Comparison of ENCODE assay signal across 8 cellular contexts in genomic region chr12:109572506-109572845, GRCh38. TPM values are rescaled to one million over a fixed set of nuclear protein-coding genes. Genes with fewer than 3 reads are reported as not detected.
DNase-seq lines count a peak whose midpoint lies in the region; ATAC-seq and TF ChIP-seq lines count a peak whose summit lies in the region.

No MANE protein-coding gene starts in this region.

- peak overlapping the region; percentile 86 to 95 for H3K27ac Mint-ChIP-seq in natural killer cell treated with Interleukin-12 subunit alpha and Interleukin-12 subunit beta and Interleukin-15 and Interleukin-18, amount 100 ng/mL, for 72 hours

- DNase-seq in BE2C = no peak
- no peak for DNase-seq in LNCaP clone FGC (ENCODE audit: low read depth)
- DNase-seq in coronary artery (ENCODE audit: low spot score) = no peak
- no peak for DNase-seq in natural killer cell treated with Interleukin-12 subunit alpha and Interleukin-12 subunit beta and Interleukin-15 and Interleukin-18, amount 100 ng/mL, for 72 hours (ENCODE audit: low spot score)
- DNase-seq in GM20000 (ENCODE audit: low spot score) = no peak

- peaks cover 24 to 29% of the 10 kb centered on the region in 2 donors for H3K4me1 Mint-ChIP-seq in natural killer cell treated with Interleukin-12 subunit alpha and Interleukin-12 subunit beta and Interleukin-15 and Interleukin-18, amount 100 ng/mL, for 72 hours (ENCODE audit: low read depth in 2 of 2)

- no peaks in the 10 kb centered on the region for H3K9me3 ChIP-seq in BE2C

- no peaks in the 10 kb centered on the region for H3K36me3 Mint-ChIP-seq in natural killer cell treated with Interleukin-12 subunit alpha and Interleukin-12 subunit beta and Interleukin-15 and Interleukin-18, amount 100 ng/mL, for 72 hours

- no peaks in the 10 kb centered on the region for H3K9me3 Mint-ChIP-seq in natural killer cell treated with Interleukin-12 subunit alpha and Interleukin-12 subunit beta and Interleukin-15 and Interleukin-18, amount 100 ng/mL, for 72 hours

- peak overlapping the region; percentile 95 for H3K4me3 Mint-ChIP-seq in natural killer cell treated with Interleukin-12 subunit alpha and Interleukin-12 subunit beta and Interleukin-15 and Interleukin-18, amount 100 ng/mL, for 72 hours

- H3K27me3 ChIP-seq in BE2C = no peaks in the 10 kb centered on the region

- TF ChIP-seq CTCF in BE2C (IDR thresholded peaks at IDR 0.05; ENCODE audit: low read depth, low read length) = no peak
- no peak for TF ChIP-seq CTCF in LNCaP clone FGC (IDR thresholded peaks at IDR 0.05; ENCODE audit: control insufficient read depth, extremely low read depth, insufficient read depth)
- TF ChIP-seq CTCF in coronary artery (IDR thresholded peaks at IDR 0.05) = no peak
- no peak for TF ChIP-seq CTCF in GM20000 (IDR thresholded peaks at IDR 0.05; ENCODE audit: extremely low read depth, missing control alignments)

- H3K27ac ChIP-seq in coronary artery = no peak overlapping the region

- H3K4me1 ChIP-seq in BE2C = no peaks in the 10 kb centered on the region

- H3K27me3 Mint-ChIP-seq in natural killer cell treated with Interleukin-12 subunit alpha and Interleukin-12 subunit beta and Interleukin-15 and Interleukin-18, amount 100 ng/mL, for 72 hours = no peaks in the 10 kb centered on the region

- H3K4me3 ChIP-seq in BE2C (ENCODE audit: low read depth, low read length) (peak overlapping the region; percentile 78), LNCaP clone FGC (ENCODE audit: low read depth, low read length) (peak overlapping the region; percentile 91), coronary artery (peak overlapping the region; percentile 75)

- peaks cover 12% of the 10 kb centered on the region for H3K36me3 ChIP-seq in BE2C

- ATAC-seq in natural killer cell treated with Interleukin-12 subunit alpha and Interleukin-12 subunit beta and Interleukin-15 and Interleukin-18, amount 100 ng/mL, for 72 hours = no peak
- ATAC-seq in GM21528 (IDR thresholded peaks at IDR 0.05; ENCODE audit: low FRiP score, unreplicated experiment) = no peak
- no peak for ATAC-seq in HG02763 (IDR thresholded peaks at IDR 0.05; ENCODE audit: unreplicated experiment)
- ATAC-seq in HG02571 (IDR thresholded peaks at IDR 0.05; ENCODE audit: unreplicated experiment) = no peak

RNA-seq across cellular contexts. Expression of gene MMAB, which starts 0.8 kb away (rescaled TPM):
- 29.5 TPM for polyA plus RNA-seq in BE2C (2012; ENCODE audit: insufficient read depth, insufficient read length, low read depth)
- 10 to 100 TPM; 36.4 to 40.2 TPM for total RNA-seq in natural killer cell treated with Interleukin-12 subunit alpha and Interleukin-12 subunit beta and Interleukin-15 and Interleukin-18, amount 100 ng/mL, for 72 hours

RNA-seq across cellular contexts. Expression of gene MVK, which starts 1.1 kb away (rescaled TPM):
- polyA plus RNA-seq in BE2C (2012; ENCODE audit: insufficient read depth, insufficient read length, low read depth) = 38.3 TPM
- total RNA-seq in natural killer cell treated with Interleukin-12 subunit alpha and Interleukin-12 subunit beta and Interleukin-15 and Interleukin-18, amount 100 ng/mL, for 72 hours = 10 to 100 TPM; 23.1 to 27.5 TPM
